10 cellular contexts compared by ENCODE assay signal in the genomic region with DNA sequence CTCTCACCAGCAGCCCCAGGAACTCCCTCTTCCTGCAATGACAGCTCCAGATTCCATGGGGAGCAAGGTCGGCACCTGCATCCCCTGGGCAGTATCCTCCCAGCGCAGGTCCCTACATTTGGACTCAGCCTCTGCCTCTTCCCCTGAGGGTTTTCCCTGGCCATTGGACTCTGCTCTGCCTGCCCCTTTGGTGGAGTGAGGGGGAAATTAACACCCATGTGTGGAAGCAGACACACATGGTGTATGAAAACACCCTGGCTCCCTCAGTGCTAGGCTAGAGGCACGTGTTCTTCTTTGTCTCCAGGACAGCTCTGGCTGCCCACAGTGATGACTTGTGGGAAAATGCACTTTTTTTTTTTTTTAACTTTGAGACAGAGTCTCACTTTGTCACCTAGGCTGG.
"Had no signal": no experiment of that assay in that cellular context is flagged by ENCODE, and none has a peak within 500 bp of the region (broad histone marks: within the 10 kb centered on the region; RNA-seq: fewer than 3 reads in every experiment).

No MANE protein-coding gene starts in this region.

- ATAC-seq: activated T-cell treated with anti-CD3 and anti-CD28 coated beads, Interleukin-2, amount 50 U/mL, for 4 hours; gastroesophageal sphincter had no signal

- DNase-seq: activated naive CD4-positive, alpha-beta T cell; activated T-cell treated with anti-CD3 and anti-CD28 coated beads, Interleukin-2, amount 50 U/mL, for 4 hours; effector CD8-positive, alpha-beta T cell; T-helper 2 cell had no signal

- H3K36me3 ChIP-seq: gastroesophageal sphincter, tibial nerve had no signal

- FAIRE-seq: TTC549 had no signal

- H3K27me3 ChIP-seq: gastroesophageal sphincter, tibial nerve had no signal

- H3K9me3 ChIP-seq: gastroesophageal sphincter, tibial nerve had no signal

- H3K4me3 Mint-ChIP-seq: activated T-cell treated with anti-CD3 and anti-CD28 coated beads, Interleukin-2, amount 50 U/mL, for 4 hours had no signal

- H3K9me3 Mint-ChIP-seq: activated T-cell treated with anti-CD3 and anti-CD28 coated beads, Interleukin-2, amount 50 U/mL, for 4 hours had no signal

- H3K4me3 ChIP-seq: coronary artery, gastroesophageal sphincter, skin epidermis, tibial nerve had no signal

- H3K27ac ChIP-seq: coronary artery, epithelial cell of prostate, gastroesophageal sphincter, skin epidermis, tibial nerve had no signal
